ENCODE assay signal across 8 cellular contexts in genomic region chr3:88005066-88005465, GRCh38. TPM values are rescaled to one million over a fixed set of nuclear protein-coding genes. Genes with fewer than 3 reads are reported as not detected.
DNase-seq lines count a peak whose midpoint lies in the region; ATAC-seq and TF ChIP-seq lines count a peak whose summit lies in the region.

No MANE protein-coding gene starts in this region.

- no peak overlapping the region for H3K4me3 ChIP-seq in foreskin fibroblast (ENCODE audit: low read depth in 1 of 2, low read length in 2 of 2)
- H3K4me3 ChIP-seq in transverse colon = no peak overlapping the region

- H3K4me1 ChIP-seq in transverse colon = no peaks in the 10 kb centered on the region

- H3K36me3 Mint-ChIP-seq in activated T-helper 1 cell treated with anti-CD3 and anti-CD28 coated beads, Interleukin-12 subunit alpha, Interleukin-12 subunit beta, Interleukin-2, Interleukin-4 antibody, amounts not matched to agents 30 ng/mL and 10 ng/mL and 1 ng/mL, durations not matched to agents 14 hours and 24 hours and 36 hours (ENCODE audit: low read depth) = no peaks in the 10 kb centered on the region

- CTCF ChIA-PET in RWPE1 (lab: Yijun Ruan, JAX) = interaction anchor here (0.5 to 0.6 kb wide), 3 partner anchors 170 to 877 kb away, joined by 3 to 6 read pairs (median 4); no protein-coding TSS in a partner anchor

- in situ Hi-C loops in transverse colon (cut with MboI; ENCODE audit: low pct_ligation_motif_present in 1 of 4, low pct_unique_long_range_greater_than_20kb in 1 of 4, low sequenced_read_pairs in 3 of 4) = loop anchor here in 2 of 4 donors (10.0 to 25.0 kb wide), 2 partner anchors 243 to 650 kb away; no protein-coding TSS in a partner anchor

- POLR2A ChIA-PET in RWPE1 (lab: Yijun Ruan, JAX; ENCODE audit: low non-redundant PET) = no interaction called here

- H3K36me3 ChIP-seq in transverse colon = no peaks in the 10 kb centered on the region

- H3K4me1 Mint-ChIP-seq in activated T-helper 1 cell treated with anti-CD3 and anti-CD28 coated beads, Interleukin-12 subunit alpha, Interleukin-12 subunit beta, Interleukin-2, Interleukin-4 antibody, amounts not matched to agents 30 ng/mL and 10 ng/mL and 1 ng/mL, durations not matched to agents 14 hours and 24 hours and 36 hours (ENCODE audit: low read depth) = peaks cover 8% of the 10 kb centered on the region

- intact Hi-C loops in transverse colon (cut with DNase I; ENCODE audit: low total_unique reads) = no loop called here
- intact Hi-C loops in activated T-helper 1 cell treated with anti-CD3 and anti-CD28 coated beads, Interleukin-12 subunit alpha, Interleukin-12 subunit beta, Interleukin-2, Interleukin-4 antibody, amounts not matched to agents 30 ng/mL and 10 ng/mL and 1 ng/mL, durations not matched to agents 14 hours and 24 hours and 36 hours (cut with micrococcal nuclease) = loop anchor here (1.0 to 10.0 kb wide), 4 partner anchors 175 to 1030 kb away; no protein-coding TSS in a partner anchor

- H3K9me3 Mint-ChIP-seq in activated T-helper 1 cell treated with anti-CD3 and anti-CD28 coated beads, Interleukin-12 subunit alpha, Interleukin-12 subunit beta, Interleukin-2, Interleukin-4 antibody, amounts not matched to agents 30 ng/mL and 10 ng/mL and 1 ng/mL, durations not matched to agents 14 hours and 24 hours and 36 hours = no peaks in the 10 kb centered on the region

- peaks cover 22% of the 10 kb centered on the region for H3K27me3 Mint-ChIP-seq in activated T-helper 1 cell treated with anti-CD3 and anti-CD28 coated beads, Interleukin-12 subunit alpha, Interleukin-12 subunit beta, Interleukin-2, Interleukin-4 antibody, amounts not matched to agents 30 ng/mL and 10 ng/mL and 1 ng/mL, durations not matched to agents 14 hours and 24 hours and 36 hours (ENCODE audit: insufficient read depth)

- peak; percentile 15 for TF ChIP-seq CTCF in GM12873 (IDR thresholded peaks at IDR 0.05; ENCODE audit: insufficient read depth, low read depth, low read length, missing control alignments)
- TF ChIP-seq CTCF in RWPE1 (conservative IDR thresholded peaks at IDR 0.05; ENCODE audit: low read depth) = peak; percentile 46
- peak; percentile 8 for TF ChIP-seq CTCF in foreskin fibroblast (IDR thresholded peaks at IDR 0.05; ENCODE audit: low read depth, low read length)
- TF ChIP-seq CTCF in transverse colon (IDR thresholded peaks at IDR 0.05) = peak in 4 of 5 experiments; percentile 15 to 28 (median 21)

- no peak for TF ChIP-seq POLR2A in transverse colon (IDR thresholded peaks at IDR 0.05)

- no peak overlapping the region for H3K27ac Mint-ChIP-seq in activated T-helper 1 cell treated with anti-CD3 and anti-CD28 coated beads, Interleukin-12 subunit alpha, Interleukin-12 subunit beta, Interleukin-2, Interleukin-4 antibody, amounts not matched to agents 30 ng/mL and 10 ng/mL and 1 ng/mL, durations not matched to agents 14 hours and 24 hours and 36 hours

- H3K27ac ChIP-seq in RWPE1 (no peak overlapping the region), transverse colon (no peak overlapping the region)

- WGBS in transverse colon (ENCODE audit: low coverage in 1 of 2), 2 donors = 14 to 19% methylated on average over 2 of the region's 2 CpGs

- ATAC-seq in HG02798 (IDR thresholded peaks at IDR 0.05; ENCODE audit: poor library complexity, unreplicated experiment) (peak; percentile 37), GM18517 (IDR thresholded peaks at IDR 0.05; ENCODE audit: unreplicated experiment) (no peak), HG02852 (IDR thresholded peaks at IDR 0.05; ENCODE audit: unreplicated experiment) (no peak)

- TF ChIP-seq EP300 in transverse colon (IDR thresholded peaks at IDR 0.05; ENCODE audit: low read depth) = no peak

- no peaks in the 10 kb centered on the region for H3K9me3 ChIP-seq in transverse colon

- DNase-seq in RWPE1 (ENCODE audit: low spot score) = peak; percentile 4
- DNase-seq in foreskin fibroblast = peak in 1 of 2 donors; percentile 27
- no peak for DNase-seq in transverse colon
- DNase-seq in activated T-helper 1 cell treated with anti-CD3 and anti-CD28 coated beads, Interleukin-12 subunit alpha, Interleukin-12 subunit beta, Interleukin-2, Interleukin-4 antibody, amounts not matched to agents 30 ng/mL and 10 ng/mL and 1 ng/mL, durations not matched to agents 14 hours and 24 hours and 36 hours (ENCODE audit: low spot score) = no peak

- no peaks in the 10 kb centered on the region for H3K27me3 ChIP-seq in transverse colon

- H3K4me3 Mint-ChIP-seq in activated T-helper 1 cell treated with anti-CD3 and anti-CD28 coated beads, Interleukin-12 subunit alpha, Interleukin-12 subunit beta, Interleukin-2, Interleukin-4 antibody, amounts not matched to agents 30 ng/mL and 10 ng/mL and 1 ng/mL, durations not matched to agents 14 hours and 24 hours and 36 hours = no peak overlapping the region

RNA-seq across cellular contexts. Expression of gene CGGBP1, which starts 53.7 kb away (rescaled TPM):
- total RNA-seq in transverse colon = 100 to 1,000 TPM in 1 of 4 donors, 10 to 100 TPM in 3; 36.7 to 264 (median 63.2) TPM
- 90.5 and 95.0 TPM in 2 replicates for total RNA-seq in activated T-helper 1 cell treated with anti-CD3 and anti-CD28 coated beads, Interleukin-12 subunit alpha, Interleukin-12 subunit beta, Interleukin-2, Interleukin-4 antibody, amounts not matched to agents 30 ng/mL and 10 ng/mL and 1 ng/mL, durations not matched to agents 14 hours and 24 hours and 36 hours

RNA-seq across cellular contexts. Expression of gene ZNF654, which starts 54.0 kb away (rescaled TPM):
- 10 to 100 TPM in 3 of 4 donors, 1 to 10 TPM in 1; 7.2 to 16.8 (median 13.5) TPM for total RNA-seq in transverse colon
- 19.4 and 19.8 TPM in 2 replicates for total RNA-seq in activated T-helper 1 cell treated with anti-CD3 and anti-CD28 coated beads, Interleukin-12 subunit alpha, Interleukin-12 subunit beta, Interleukin-2, Interleukin-4 antibody, amounts not matched to agents 30 ng/mL and 10 ng/mL and 1 ng/mL, durations not matched to agents 14 hours and 24 hours and 36 hours
